1 cellular context compared by ENCODE assay signal in the genomic region with DNA sequence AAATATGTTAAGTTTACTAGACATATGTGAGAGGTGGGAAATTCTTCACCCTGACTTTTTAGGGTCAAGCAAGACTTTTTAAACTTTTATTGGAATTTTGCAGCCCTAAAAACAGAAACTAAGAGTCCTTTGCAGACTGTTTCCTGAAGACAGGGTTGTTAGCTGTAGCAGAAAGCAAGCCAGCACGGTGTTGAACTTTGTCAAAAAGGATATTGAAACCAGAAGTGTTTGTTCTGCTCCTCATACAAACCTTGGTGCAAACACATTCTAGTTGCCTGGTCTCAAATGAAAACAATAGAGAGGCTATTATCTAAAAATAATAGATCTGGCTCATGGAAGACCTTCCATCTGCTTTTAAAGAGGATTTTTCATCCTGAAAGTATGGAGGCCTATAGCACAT.
TF ChIP-seq lines count a peak whose summit lies in the region.

No MANE protein-coding gene starts in this region.

TF ChIP-seq in GM23338, 12 proteins besides CTCF, POLR2A, EP300 and RAD21 (continued from another document):
- TF ChIP-seq, protein P1, sequence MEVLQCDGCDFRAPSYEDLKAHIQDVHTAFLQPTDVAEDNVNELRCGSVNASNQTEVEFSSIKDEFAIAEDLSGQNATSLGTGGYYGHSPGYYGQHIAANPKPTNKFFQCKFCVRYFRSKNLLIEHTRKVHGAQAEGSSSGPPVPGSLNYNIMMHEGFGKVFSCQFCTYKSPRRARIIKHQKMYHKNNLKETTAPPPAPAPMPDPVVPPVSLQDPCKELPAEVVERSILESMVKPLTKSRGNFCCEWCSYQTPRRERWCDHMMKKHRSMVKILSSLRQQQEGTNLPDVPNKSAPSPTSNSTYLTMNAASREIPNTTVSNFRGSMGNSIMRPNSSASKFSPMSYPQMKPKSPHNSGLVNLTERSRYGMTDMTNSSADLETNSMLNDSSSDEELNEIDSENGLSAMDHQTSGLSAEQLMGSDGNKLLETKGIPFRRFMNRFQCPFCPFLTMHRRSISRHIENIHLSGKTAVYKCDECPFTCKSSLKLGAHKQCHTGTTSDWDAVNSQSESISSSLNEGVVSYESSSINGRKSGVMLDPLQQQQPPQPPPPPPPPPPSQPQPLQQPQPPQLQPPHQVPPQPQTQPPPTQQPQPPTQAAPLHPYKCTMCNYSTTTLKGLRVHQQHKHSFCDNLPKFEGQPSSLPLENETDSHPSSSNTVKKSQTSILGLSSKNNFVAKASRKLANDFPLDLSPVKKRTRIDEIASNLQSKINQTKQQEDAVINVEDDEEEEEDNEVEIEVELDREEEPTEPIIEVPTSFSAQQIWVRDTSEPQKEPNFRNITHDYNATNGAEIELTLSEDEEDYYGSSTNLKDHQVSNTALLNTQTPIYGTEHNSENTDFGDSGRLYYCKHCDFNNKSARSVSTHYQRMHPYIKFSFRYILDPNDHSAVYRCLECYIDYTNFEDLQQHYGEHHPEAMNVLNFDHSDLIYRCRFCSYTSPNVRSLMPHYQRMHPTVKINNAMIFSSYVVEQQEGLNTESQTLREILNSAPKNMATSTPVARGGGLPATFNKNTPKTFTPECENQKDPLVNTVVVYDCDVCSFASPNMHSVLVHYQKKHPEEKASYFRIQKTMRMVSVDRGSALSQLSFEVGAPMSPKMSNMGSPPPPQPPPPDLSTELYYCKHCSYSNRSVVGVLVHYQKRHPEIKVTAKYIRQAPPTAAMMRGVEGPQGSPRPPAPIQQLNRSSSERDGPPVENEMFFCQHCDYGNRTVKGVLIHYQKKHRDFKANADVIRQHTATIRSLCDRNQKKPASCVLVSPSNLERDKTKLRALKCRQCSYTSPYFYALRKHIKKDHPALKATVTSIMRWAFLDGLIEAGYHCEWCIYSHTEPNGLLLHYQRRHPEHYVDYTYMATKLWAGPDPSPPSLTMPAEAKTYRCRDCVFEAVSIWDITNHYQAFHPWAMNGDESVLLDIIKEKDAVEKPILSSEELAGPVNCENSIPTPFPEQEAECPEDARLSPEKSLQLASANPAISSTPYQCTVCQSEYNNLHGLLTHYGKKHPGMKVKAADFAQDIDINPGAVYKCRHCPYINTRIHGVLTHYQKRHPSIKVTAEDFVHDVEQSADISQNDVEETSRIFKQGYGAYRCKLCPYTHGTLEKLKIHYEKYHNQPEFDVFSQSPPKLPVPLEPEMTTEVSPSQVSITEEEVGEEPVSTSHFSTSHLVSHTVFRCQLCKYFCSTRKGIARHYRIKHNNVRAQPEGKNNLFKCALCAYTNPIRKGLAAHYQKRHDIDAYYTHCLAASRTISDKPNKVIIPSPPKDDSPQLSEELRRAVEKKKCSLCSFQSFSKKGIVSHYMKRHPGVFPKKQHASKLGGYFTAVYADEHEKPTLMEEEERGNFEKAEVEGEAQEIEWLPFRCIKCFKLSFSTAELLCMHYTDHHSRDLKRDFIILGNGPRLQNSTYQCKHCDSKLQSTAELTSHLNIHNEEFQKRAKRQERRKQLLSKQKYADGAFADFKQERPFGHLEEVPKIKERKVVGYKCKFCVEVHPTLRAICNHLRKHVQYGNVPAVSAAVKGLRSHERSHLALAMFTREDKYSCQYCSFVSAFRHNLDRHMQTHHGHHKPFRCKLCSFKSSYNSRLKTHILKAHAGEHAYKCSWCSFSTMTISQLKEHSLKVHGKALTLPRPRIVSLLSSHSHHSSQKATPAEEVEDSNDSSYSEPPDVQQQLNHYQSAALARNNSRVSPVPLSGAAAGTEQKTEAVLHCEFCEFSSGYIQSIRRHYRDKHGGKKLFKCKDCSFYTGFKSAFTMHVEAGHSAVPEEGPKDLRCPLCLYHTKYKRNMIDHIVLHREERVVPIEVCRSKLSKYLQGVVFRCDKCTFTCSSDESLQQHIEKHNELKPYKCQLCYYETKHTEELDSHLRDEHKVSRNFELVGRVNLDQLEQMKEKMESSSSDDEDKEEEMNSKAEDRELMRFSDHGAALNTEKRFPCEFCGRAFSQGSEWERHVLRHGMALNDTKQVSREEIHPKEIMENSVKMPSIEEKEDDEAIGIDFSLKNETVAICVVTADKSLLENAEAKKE (CRISPR knock-in tag; IDR thresholded peaks at IDR 0.05): no peak
- no peak for TF ChIP-seq EZH2phosphoT487 (IDR thresholded peaks at IDR 0.05; ENCODE audit: unreplicated experiment)
TF ChIP-seq in GM23338: peak in this region for 0.
